ENCODE assay signal across 19 cellular contexts in genomic region chr17:37697331-37697730, GRCh38. TPM values are rescaled to one million over a fixed set of nuclear protein-coding genes. Genes with fewer than 3 reads are reported as not detected.
DNase-seq lines count a peak whose midpoint lies in the region; ATAC-seq and TF ChIP-seq lines count a peak whose summit lies in the region.
"Had no signal": no experiment of that assay in that cellular context is flagged by ENCODE, and none has a peak within 500 bp of the region (broad histone marks: within the 10 kb centered on the region; RNA-seq: fewer than 3 reads in every experiment).

No MANE protein-coding gene starts in this region.

- H3K4me3 ChIP-seq in epithelial cell of esophagus (ENCODE audit: low read length) = no peak overlapping the region
- no peak overlapping the region for H3K4me3 ChIP-seq in lower leg skin (ENCODE audit: low read depth, poor library complexity, severe bottlenecking)

- in situ Hi-C loops in Caki2 (cut with HindIII; ENCODE audit: low pct_unique_long_range_greater_than_20kb, low sequenced_read_pairs) = no loop called here

- BruUV-seq in Calu3 (replicated peaks; lab: Mats Ljungman, UMichigan) = no TSS peak

- peaks cover 60% of the 10 kb centered on the region for H3K4me1 Mint-ChIP-seq in Calu3 (ENCODE audit: low read depth, unreplicated experiment)
- H3K4me1 Mint-ChIP-seq in stimulated activated effector memory CD8-positive, alpha-beta T cell treated with anti-CD3 and anti-CD28 coated beads, Interleukin-12 subunit alpha, Interleukin-12 subunit beta, amount 100 ng/mL, for 72 hours = peaks cover 24% of the 10 kb centered on the region

- DNase-seq in Caki2 (ENCODE audit: low read depth) (peak; percentile 78), Calu3 (no peak), epithelial cell of esophagus (ENCODE audit: low read depth) (peak; percentile 43), left kidney (ENCODE audit: low read depth, low spot score) (peak; percentile 72), lower leg skin (ENCODE audit: low spot score in 2 of 2) (no peak)
- no peak for DNase-seq in stimulated activated effector memory CD8-positive, alpha-beta T cell treated with anti-CD3 and anti-CD28 coated beads, Interleukin-12 subunit alpha, Interleukin-12 subunit beta, amount 100 ng/mL, for 72 hours (ENCODE audit: low spot score in 2 of 2)
- DNase-seq: ACHN; BE2C; C1 segment of cervical spinal cord; CD4-positive, CD25-positive, alpha-beta regulatory T cell; CD8-positive, alpha-beta memory T cell; COR-L47; DMS153; DMS79; GDM1; GOT3; H7 had no signal

- peaks cover 5% of the 10 kb centered on the region for H3K9me3 Mint-ChIP-seq in Calu3 (ENCODE audit: low read depth, unreplicated experiment)
- peaks cover 2% of the 10 kb centered on the region for H3K9me3 Mint-ChIP-seq in stimulated activated effector memory CD8-positive, alpha-beta T cell treated with anti-CD3 and anti-CD28 coated beads, Interleukin-12 subunit alpha, Interleukin-12 subunit beta, amount 100 ng/mL, for 72 hours

- no peak for TF ChIP-seq POLR2A in lower leg skin (IDR thresholded peaks at IDR 0.05)

- ATAC-seq in GM19452 (IDR thresholded peaks at IDR 0.05; ENCODE audit: unreplicated experiment) = no peak
- ATAC-seq in stimulated activated effector memory CD8-positive, alpha-beta T cell treated with anti-CD3 and anti-CD28 coated beads, Interleukin-12 subunit alpha, Interleukin-12 subunit beta, amount 100 ng/mL, for 72 hours = no peak

- 41 to 56% methylated on average over 8 of the region's 8 CpGs for WGBS in lower leg skin, 2 donors

- no peaks in the 10 kb centered on the region for H3K27me3 Mint-ChIP-seq in Calu3 (ENCODE audit: unreplicated experiment)

- no peak overlapping the region for H3K4me3 Mint-ChIP-seq in Calu3 (ENCODE audit: low read depth, unreplicated experiment)
- no peak overlapping the region for H3K4me3 Mint-ChIP-seq in stimulated activated effector memory CD8-positive, alpha-beta T cell treated with anti-CD3 and anti-CD28 coated beads, Interleukin-12 subunit alpha, Interleukin-12 subunit beta, amount 100 ng/mL, for 72 hours
- H3K4me3 Mint-ChIP-seq: CD4-positive, CD25-positive, alpha-beta regulatory T cell; CD8-positive, alpha-beta memory T cell had no signal

- intact Hi-C loops in Calu3 (cut with micrococcal nuclease; ENCODE audit: unreplicated experiment) = no loop called here
- intact Hi-C loops in lower leg skin (cut with DNase I; ENCODE audit: low total_unique reads) = no loop called here

- TF ChIP-seq CTCF in Calu3 (IDR thresholded peaks at IDR 0.05; ENCODE audit: unreplicated experiment) (no peak), epithelial cell of esophagus (IDR thresholded peaks at IDR 0.05; ENCODE audit: insufficient read depth, low read depth, low read length, missing control alignments) (no peak), lower leg skin (IDR thresholded peaks at IDR 0.05) (no peak)

- H3K27ac Mint-ChIP-seq in Calu3 (ENCODE audit: unreplicated experiment) = peak overlapping the region; percentile 78
- H3K27ac Mint-ChIP-seq in stimulated activated effector memory CD8-positive, alpha-beta T cell treated with anti-CD3 and anti-CD28 coated beads, Interleukin-12 subunit alpha, Interleukin-12 subunit beta, amount 100 ng/mL, for 72 hours = no peak overlapping the region
- H3K27ac Mint-ChIP-seq: CD4-positive, CD25-positive, alpha-beta regulatory T cell; CD8-positive, alpha-beta memory T cell had no signal

- CTCF ChIA-PET in Calu3 (lab: Charles Lee) = interaction anchor here (1.2 to 3.1 kb wide), 7 partner anchors 11 to 119 kb away, joined by 6 to 21 read pairs (median 12); partner anchors contain the start of gene HNF1B

- peaks cover 88% of the 10 kb centered on the region for H3K36me3 Mint-ChIP-seq in Calu3 (ENCODE audit: insufficient read depth, unreplicated experiment)
- H3K36me3 Mint-ChIP-seq in stimulated activated effector memory CD8-positive, alpha-beta T cell treated with anti-CD3 and anti-CD28 coated beads, Interleukin-12 subunit alpha, Interleukin-12 subunit beta, amount 100 ng/mL, for 72 hours = no peaks in the 10 kb centered on the region
- H3K36me3 Mint-ChIP-seq: CD4-positive, CD25-positive, alpha-beta regulatory T cell had no signal

RNA-seq across cellular contexts. Expression of gene HNF1B, which starts 47.5 kb away (rescaled TPM):
- 3.6 and 11.4 TPM in 2 replicates for total RNA-seq in Caki2 (2014; rRNA removed; shearing (Covaris generic); ENCODE audit: low replicate concordance)
- total RNA-seq in Calu3 (2022) (127 and 130 TPM in 2 replicates), lower leg skin (not detected)
- total RNA-seq: CD4-positive, CD25-positive, alpha-beta regulatory T cell; Daoy had no signal

RNA-seq across cellular contexts. Expression of gene DDX52, which starts 54.1 kb away (rescaled TPM):
- 22.1 and 26.7 TPM in 2 replicates for total RNA-seq in Caki2 (2014; rRNA removed; shearing (Covaris generic); ENCODE audit: low replicate concordance)
- total RNA-seq in Calu3 (2022) = 137 and 141 TPM in 2 replicates
- 10 to 100 TPM; 18.1 to 20.4 (median 19.4) TPM for total RNA-seq in lower leg skin

Comparison
In these comparisons a context has a peak if more than half of its experiments do, and no peak if none do; other contexts are left out.
1. DNase-seq: peak in Caki2 (single experiment), epithelial cell of esophagus (single experiment) and left kidney (single experiment); none in Calu3 (single experiment), lower leg skin (0 of 2) and stimulated activated effector memory CD8-positive, alpha-beta T cell treated with anti-CD3 and anti-CD28 coated beads, Interleukin-12 subunit alpha, Interleukin-12 subunit beta, amount 100 ng/mL, for 72 hours (0 of 2).